1 cellular context compared by ENCODE assay signal in the genomic region with DNA sequence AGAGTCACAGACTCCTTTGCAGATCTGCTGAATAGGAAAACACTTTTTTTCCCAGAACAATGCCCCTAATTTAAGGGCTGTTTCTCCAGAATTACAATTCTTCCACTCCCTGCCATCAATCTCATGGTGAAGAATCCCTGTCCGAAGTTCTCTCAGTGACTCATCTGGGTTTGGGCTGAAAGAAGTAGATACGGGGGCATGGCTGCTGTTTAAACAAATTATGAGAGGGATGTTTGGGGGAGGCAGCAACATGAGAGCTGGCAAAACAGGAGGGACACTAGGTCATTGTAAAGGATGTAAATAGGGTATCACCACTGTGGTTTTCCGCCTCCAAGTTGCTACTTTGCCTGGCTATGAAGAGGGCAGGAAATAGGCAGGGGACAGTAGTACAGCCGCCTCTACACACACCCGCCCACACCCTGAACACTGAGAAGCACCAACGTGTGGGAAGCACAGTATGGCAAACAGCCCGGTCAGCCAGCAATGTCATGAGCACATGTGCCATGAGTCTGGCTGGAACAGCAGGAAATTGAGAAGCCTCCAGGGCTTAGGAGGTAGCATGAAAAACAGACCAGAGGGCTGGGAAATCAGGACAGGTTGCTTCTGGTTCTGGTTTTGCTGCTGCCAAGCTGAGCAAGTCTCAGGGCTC.
TF ChIP-seq lines count a peak whose summit lies in the region.

No MANE protein-coding gene starts in this region.

TF ChIP-seq in K562, 482 proteins besides CTCF, POLR2A, EP300 and RAD21 (continued from another document):
- TF ChIP-seq, protein P1, sequence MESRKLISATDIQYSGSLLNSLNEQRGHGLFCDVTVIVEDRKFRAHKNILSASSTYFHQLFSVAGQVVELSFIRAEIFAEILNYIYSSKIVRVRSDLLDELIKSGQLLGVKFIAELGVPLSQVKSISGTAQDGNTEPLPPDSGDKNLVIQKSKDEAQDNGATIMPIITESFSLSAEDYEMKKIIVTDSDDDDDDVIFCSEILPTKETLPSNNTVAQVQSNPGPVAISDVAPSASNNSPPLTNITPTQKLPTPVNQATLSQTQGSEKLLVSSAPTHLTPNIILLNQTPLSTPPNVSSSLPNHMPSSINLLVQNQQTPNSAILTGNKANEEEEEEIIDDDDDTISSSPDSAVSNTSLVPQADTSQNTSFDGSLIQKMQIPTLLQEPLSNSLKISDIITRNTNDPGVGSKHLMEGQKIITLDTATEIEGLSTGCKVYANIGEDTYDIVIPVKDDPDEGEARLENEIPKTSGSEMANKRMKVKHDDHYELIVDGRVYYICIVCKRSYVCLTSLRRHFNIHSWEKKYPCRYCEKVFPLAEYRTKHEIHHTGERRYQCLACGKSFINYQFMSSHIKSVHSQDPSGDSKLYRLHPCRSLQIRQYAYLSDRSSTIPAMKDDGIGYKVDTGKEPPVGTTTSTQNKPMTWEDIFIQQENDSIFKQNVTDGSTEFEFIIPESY (CRISPR knock-in tag; IDR thresholded peaks at IDR 0.05) = no peak
- no peak for TF ChIP-seq SMARCB1 (IDR thresholded peaks at IDR 0.05; ENCODE audit: insufficient read length, low read depth)
- no peak for TF ChIP-seq MTA3 (IDR thresholded peaks at IDR 0.05; ENCODE audit: borderline replicate concordance)
- TF ChIP-seq RFX7 (CRISPR knock-in tag; IDR thresholded peaks at IDR 0.05) = no peak
